ENCODE assay signal across 17 cellular contexts in the genomic region with DNA sequence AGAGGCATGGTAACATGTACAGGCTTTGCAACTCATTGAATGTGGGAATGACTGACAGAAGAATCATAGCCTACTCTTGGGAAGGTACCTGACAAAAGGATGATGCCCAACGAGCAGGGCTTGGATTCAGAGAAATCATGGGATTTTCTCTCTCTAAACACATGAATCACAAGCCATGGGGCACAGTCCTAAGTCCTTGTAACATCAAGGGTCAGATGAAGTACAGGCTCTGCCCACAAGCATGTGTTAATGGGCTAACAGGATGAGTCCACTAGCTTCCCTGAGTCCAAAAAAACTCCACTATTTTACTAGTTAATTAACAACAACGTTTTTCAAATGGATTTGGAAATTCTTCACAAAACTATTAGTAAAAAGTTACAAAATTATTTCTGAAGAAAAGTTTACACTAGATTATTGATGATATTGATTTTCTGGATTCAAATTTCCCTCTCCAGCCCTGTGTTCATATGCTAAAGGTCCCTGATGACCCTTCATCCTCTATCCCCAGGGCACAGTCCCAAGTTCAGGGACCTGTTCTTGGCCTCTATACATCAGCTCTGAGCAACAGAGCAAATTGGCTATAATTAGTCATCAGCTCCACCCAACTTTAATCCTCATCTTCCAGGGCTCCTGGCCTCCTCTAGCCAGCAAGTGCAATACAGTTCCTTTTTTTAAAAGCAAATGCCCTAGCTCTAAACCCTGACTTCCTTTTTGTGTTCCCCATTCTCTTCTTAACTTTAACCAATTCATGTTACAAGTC.
DNase-seq lines count a peak whose midpoint lies in the region; ATAC-seq and TF ChIP-seq lines count a peak whose summit lies in the region.
"Had no signal": no experiment of that assay in that cellular context is flagged by ENCODE, and none has a peak within 500 bp of the region (broad histone marks: within the 10 kb centered on the region; RNA-seq: fewer than 3 reads in every experiment).

No MANE protein-coding gene starts in this region.

- no peak for TF ChIP-seq CTCF in AG10803 (conservative IDR thresholded peaks at IDR 0.05; ENCODE audit: low read length)

- H3K4me3 ChIP-seq in AG10803 (ENCODE audit: low read length): no peak overlapping the region

- ATAC-seq in left lobe of liver: peak; percentile 50
- ATAC-seq in GM18505 (IDR thresholded peaks at IDR 0.05; ENCODE audit: unreplicated experiment): no peak
- ATAC-seq: activated CD4-positive, alpha-beta T cell treated with anti-CD3 and anti-CD28 coated beads for 36 hours; CD8-positive, alpha-beta T cell; left colon; stimulated activated naive CD8-positive, alpha-beta T cell treated with anti-CD3 and anti-CD28 coated beads, Interleukin-15, Interleukin-2, amounts not matched to agents 100 U/mL and 50 U/mL, for 24 hours had no signal

- TF ChIP-seq POLR2A in GM18505 (IDR thresholded peaks at IDR 0.05; ENCODE audit: borderline replicate concordance, extremely low read depth, insufficient read depth, insufficient read length): no peak

- peak; percentile 25 for DNase-seq in AG10803 (ENCODE audit: low read depth)
- peak; percentile 42 for DNase-seq in LoVo (ENCODE audit: low spot score)
- peak; percentile 65 for DNase-seq in SKM-1 (lab: John Stamatoyannopoulos, UW; ENCODE audit: unreplicated experiment)
- no peak for DNase-seq in left lobe of liver (ENCODE audit: low spot score)
- no peak for DNase-seq in HCEC 1CT
- DNase-seq in NCI-H187 (lab: John Stamatoyannopoulos, UW): no peak
- DNase-seq in HuH-7 (ENCODE audit: low spot score): no peak
- DNase-seq: activated CD4-positive, alpha-beta T cell treated with anti-CD3 and anti-CD28 coated beads for 36 hours; activated CD8-positive, alpha-beta memory T cell treated with anti-CD3 and anti-CD28 coated beads, Interleukin-2, amount 50 U/mL, for 4 hours; activated gamma-delta T cell treated with Interleukin-2 at 50 U/mL for 16 hours; amygdala; CD8-positive, alpha-beta T cell; cerebellar nuclear complex; left colon; stimulated activated naive CD8-positive, alpha-beta T cell treated with anti-CD3 and anti-CD28 coated beads, Interleukin-15, Interleukin-2, amounts not matched to agents 100 U/mL and 50 U/mL, for 24 hours; T-helper 2 cell had no signal

Comparison
In these comparisons a context has a peak if more than half of its experiments do, and no peak if none do; other contexts are left out.
1. DNase-seq: peak in AG10803 (single experiment), LoVo (single experiment) and SKM-1 (single experiment); none in left lobe of liver (single experiment), HCEC 1CT (single experiment), NCI-H187 (0 of 2) and HuH-7 (single experiment).